Comparison of ENCODE assay signal across 1 cellular context in the genomic region with DNA sequence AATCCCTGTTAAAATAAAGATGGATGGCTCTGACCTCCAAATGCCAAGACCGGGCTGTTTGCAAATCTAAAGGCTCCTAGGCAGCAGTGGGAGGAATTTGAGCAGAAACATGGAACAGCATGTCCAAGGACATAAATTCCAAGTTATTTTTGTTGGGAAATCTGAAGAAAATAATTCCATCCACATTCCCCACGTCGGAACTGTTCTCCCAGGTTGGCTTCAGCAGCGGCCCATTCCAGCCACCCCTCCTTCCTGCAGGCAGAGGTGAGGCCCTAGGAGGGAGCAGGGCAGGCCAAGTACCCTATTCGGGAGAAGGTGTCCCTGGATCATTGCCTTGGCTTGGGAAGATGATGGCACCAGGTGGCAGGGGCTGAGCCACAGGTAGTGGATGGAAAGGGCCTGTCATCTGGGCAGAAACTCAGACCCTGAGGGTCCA.
TF ChIP-seq lines count a peak whose summit lies in the region.

No MANE protein-coding gene starts in this region.

TF ChIP-seq in IMR-90, 13 proteins besides CTCF, POLR2A, EP300 and RAD21:
- TF ChIP-seq FOS (IDR thresholded peaks at IDR 0.05; ENCODE audit: low read depth, low read length) (no peak), CEBPB (IDR thresholded peaks at IDR 0.05; ENCODE audit: low read depth, low read length) (no peak)
